Comparison of ENCODE assay signal across 15 cellular contexts in genomic region chr17:4720787-4721186, GRCh38. TPM values are rescaled to one million over a fixed set of nuclear protein-coding genes. Genes with fewer than 3 reads are reported as not detected.
A peak's percentile ranks its signal among the peaks of the same experiment; 100 is the strongest.
DNase-seq lines count a peak whose midpoint lies in the region; ATAC-seq, FAIRE-seq and TF ChIP-seq lines count a peak whose summit lies in the region.
"Had no signal": no experiment of that assay in that cellular context is flagged by ENCODE, and none has a peak within 500 bp of the region (broad histone marks: within the 10 kb centered on the region; RNA-seq: fewer than 3 reads in every experiment).

No MANE protein-coding gene starts in this region.

- H3K27ac ChIP-seq in OCI-LY1 (ENCODE audit: low read depth, low read length, poor library complexity, severe bottlenecking) (peak overlapping the region; percentile 78), body of pancreas (peak overlapping the region; percentile 73 to 86 (median 82)), pancreas (peak overlapping the region in 3 of 4 donors; percentile 75 to 90 (median 89))
- H3K27ac ChIP-seq: esophagus squamous epithelium had no signal

- intact Hi-C loops in Caco-2 (cut with micrococcal nuclease; ENCODE audit: unreplicated experiment) (no loop called here), body of pancreas (cut with DNase I) (no loop called here), pancreas (cut with DNase I) (no loop called here)

- no peak overlapping the region for H3K4me3 ChIP-seq in Caco-2 (ENCODE audit: low read depth, low read length)
- no peak overlapping the region for H3K4me3 ChIP-seq in OCI-LY1 (ENCODE audit: low read depth, low read length, poor library complexity, severe bottlenecking)
- no peak overlapping the region for H3K4me3 ChIP-seq in body of pancreas
- no peak overlapping the region for H3K4me3 ChIP-seq in pancreas
- H3K4me3 ChIP-seq: esophagus squamous epithelium had no signal

- H3K4me2 ChIP-seq in OCI-LY1 (ENCODE audit: low read length), result no peak overlapping the region; the same call in 1 of the 2 replicates

- H3F3A ChIP-seq in OCI-LY1 (ENCODE audit: insufficient read depth, low read length), result no peaks in the 10 kb centered on the region

- no peaks in the 10 kb centered on the region for H3K9me3 ChIP-seq in Caco-2
- no peaks in the 10 kb centered on the region for H3K9me3 ChIP-seq in OCI-LY1 (ENCODE audit: low read length)
- no peaks in the 10 kb centered on the region for H3K9me3 ChIP-seq in body of pancreas
- H3K9me3 ChIP-seq in pancreas, result no peaks in the 10 kb centered on the region
- H3K9me3 ChIP-seq: esophagus squamous epithelium had no signal

- no peak for TF ChIP-seq CTCF in Caco-2 (IDR thresholded peaks at IDR 0.05; ENCODE audit: insufficient read depth in 1 of 2, low read depth in 1 of 2, low read length in 1 of 2, severe bottlenecking in 1 of 2, unreplicated experiment in 1 of 2)
- TF ChIP-seq CTCF in OCI-LY1 (IDR thresholded peaks at IDR 0.05; ENCODE audit: low read length), result no peak
- no peak for TF ChIP-seq CTCF in body of pancreas (IDR thresholded peaks at IDR 0.05)
- TF ChIP-seq CTCF in pancreas (IDR thresholded peaks at IDR 0.05), result no peak
- TF ChIP-seq CTCF in omental fat pad (IDR thresholded peaks at IDR 0.05), result no peak
- TF ChIP-seq CTCF in chondrocyte (IDR thresholded peaks at IDR 0.05), result no peak

- H3K9ac ChIP-seq in OCI-LY1 (ENCODE audit: low read length), result no peak overlapping the region

- no peaks in the 10 kb centered on the region for H3K9me3 Mint-ChIP-seq in Caco-2 (ENCODE audit: unreplicated experiment)
- H3K9me3 Mint-ChIP-seq in chondrocyte (ENCODE audit: low read depth), result no peaks in the 10 kb centered on the region
- H3K9me3 Mint-ChIP-seq: T-helper 1 cell treated with Interleukin-12 subunit alpha and Interleukin-12 subunit beta and Interleukin-4 antibody, amounts not matched to agents 30 μg/mL and 1 μg/mL, for 36 hours had no signal

- no peaks in the 10 kb centered on the region for H3K27me3 ChIP-seq in Caco-2 (replicated peaks; ENCODE audit: control insufficient read depth, insufficient read depth, low read length)
- H3K27me3 ChIP-seq in OCI-LY1 (ENCODE audit: insufficient read depth, low read length), result no peaks in the 10 kb centered on the region
- no peaks in the 10 kb centered on the region for H3K27me3 ChIP-seq in body of pancreas
- no peaks in the 10 kb centered on the region for H3K27me3 ChIP-seq in pancreas
- H3K27me3 ChIP-seq: esophagus squamous epithelium had no signal

- no peak for ATAC-seq in body of pancreas
- ATAC-seq in pancreas, result no peak
- ATAC-seq in omental fat pad (ENCODE audit: low FRiP score), result no peak

- no peak for DNase-seq in Caco-2
- DNase-seq in body of pancreas, result no peak
- no peak for DNase-seq in pancreas
- no peak for DNase-seq in omental fat pad (ENCODE audit: low spot score)
- no peak for DNase-seq in stimulated activated CD4-positive, alpha-beta T cell treated with anti-CD3 and anti-CD28 coated beads, Interleukin-4, amount 100 ng/mL, for 24 hours
- DNase-seq in chondrocyte (ENCODE audit: low spot score), result no peak
- DNase-seq: activated effector memory CD4-positive, alpha-beta T cell treated with Interleukin-2 at 50 U/mL for 16 hours; C1 segment of cervical spinal cord; esophagus squamous epithelium; kidney; NCI-H1105 treated with DMSO at 0.1 percent for 48 hours had no signal

- no peaks in the 10 kb centered on the region for H3K4me1 Mint-ChIP-seq in Caco-2 (ENCODE audit: low read depth, unreplicated experiment)
- peaks cover 5% of the 10 kb centered on the region for H3K4me1 Mint-ChIP-seq in chondrocyte (ENCODE audit: low read depth)

- TSS peak; percentile 72 for BruUV-seq in Caco-2 (replicated peaks; lab: Mats Ljungman, UMichigan)

- H3K4me3 Mint-ChIP-seq in Caco-2 (ENCODE audit: unreplicated experiment) (no peak overlapping the region), chondrocyte (ENCODE audit: unreplicated experiment) (no peak overlapping the region)
- H3K4me3 Mint-ChIP-seq: T-helper 1 cell treated with Interleukin-12 subunit alpha and Interleukin-12 subunit beta and Interleukin-4 antibody, amounts not matched to agents 30 μg/mL and 1 μg/mL, for 36 hours had no signal

- no peaks in the 10 kb centered on the region for H3K9me2 ChIP-seq in OCI-LY1 (ENCODE audit: low read depth, low read length)

- POLR2A ChIA-PET in Caco-2 (lab: Charles Lee), result interaction anchor here (0.7 kb wide), 1 partner anchor 51 kb away, joined by 14 read pairs; no protein-coding TSS in a partner anchor

- no peak for TF ChIP-seq POLR2A in body of pancreas (IDR thresholded peaks at IDR 0.05)

- CTCF ChIA-PET in Caco-2 (lab: Charles Lee), result no interaction called here

- H3K27me3 Mint-ChIP-seq in Caco-2 (ENCODE audit: insufficient read depth, unreplicated experiment) (no peaks in the 10 kb centered on the region), chondrocyte (ENCODE audit: low read depth) (peaks cover 2% of the 10 kb centered on the region)

- H3K27ac Mint-ChIP-seq in Caco-2 (ENCODE audit: unreplicated experiment) (peak overlapping the region; percentile 45), chondrocyte (ENCODE audit: unreplicated experiment) (no peak overlapping the region)

- 81 to 91% methylated on average over 7 of the region's 7 CpGs for WGBS in body of pancreas, 2 donors
- WGBS in pancreas, 2 donors, result 86% methylated on average over 7 of the region's 7 CpGs

- peaks cover 10% of the 10 kb centered on the region; the same call in 1 of the 2 replicates for H3K4me1 ChIP-seq in Caco-2
- peaks cover 38% of the 10 kb centered on the region for H3K4me1 ChIP-seq in OCI-LY1 (ENCODE audit: insufficient read depth, low read length, severe bottlenecking)
- peaks cover 35% of the 10 kb centered on the region for H3K4me1 ChIP-seq in body of pancreas
- H3K4me1 ChIP-seq in pancreas, result peaks cover 19 to 23% (median 20%) of the 10 kb centered on the region in 3 donors

- no peaks in the 10 kb centered on the region for H3K79me2 ChIP-seq in OCI-LY1 (ENCODE audit: insufficient read depth, low read length)

- no peak for FAIRE-seq in pancreas (lab: Jason Lieb, UNC)
- FAIRE-seq: kidney had no signal

- H3K36me3 ChIP-seq in Caco-2 (ENCODE audit: control insufficient read depth, insufficient read depth, low read length) (no peaks in the 10 kb centered on the region), OCI-LY1 (ENCODE audit: insufficient read depth, low read length) (peaks cover 35% of the 10 kb centered on the region), body of pancreas (replicated peaks in 1 of 2; ENCODE audit: insufficient read depth in 1 of 2, low read depth in 2 of 2) (peaks cover 0 to 2% of the 10 kb centered on the region in 2 donors), pancreas (no peaks in the 10 kb centered on the region)

- no peak overlapping the region for H2AFZ ChIP-seq in OCI-LY1 (ENCODE audit: low read length)

- peaks cover 8% of the 10 kb centered on the region for H3K36me3 Mint-ChIP-seq in Caco-2 (ENCODE audit: insufficient read depth, unreplicated experiment)
- H3K36me3 Mint-ChIP-seq in chondrocyte (ENCODE audit: low read depth), result no peaks in the 10 kb centered on the region

- no peaks in the 10 kb centered on the region for H4K20me1 ChIP-seq in OCI-LY1 (ENCODE audit: insufficient read depth, low read length)

RNA-seq across cellular contexts. Expression of gene ARRB2, which starts 10.4 kb away (rescaled TPM):
- total RNA-seq in Caco-2 (2022), result 37.1 and 37.8 TPM in 2 replicates
- 10 to 100 TPM; 12.5 to 13.2 TPM for total RNA-seq in body of pancreas
- 10 to 100 TPM; 11.2 to 49.6 (median 15.1) TPM for total RNA-seq in pancreas
- 10 to 100 TPM; 21.3 to 22.2 TPM for polyA plus RNA-seq in pancreas
- total RNA-seq in omental fat pad, result 100 to 1,000 TPM in 1 of 4 donors, 10 to 100 TPM in 3; 43.4 to 111 (median 78.6) TPM
- total RNA-seq in chondrocyte, result 7.1 to 11.8 TPM (median 7.2 TPM) in 3 replicates

RNA-seq across cellular contexts. Expression of gene MED11, which starts 10.4 kb away (rescaled TPM):
- total RNA-seq in Caco-2 (2022) (9.1 and 9.4 TPM in 2 replicates), body of pancreas (10 to 100 TPM; 20.8 to 23.3 TPM), pancreas (10 to 100 TPM in 4 of 6 donors, 1 to 10 TPM in 2; 8.6 to 11.6 (median 10.7) TPM), omental fat pad (10 to 100 TPM; 21.6 to 27.5 (median 26.7) TPM), chondrocyte (14.6 to 21.3 TPM (median 16.9 TPM) in 3 replicates)
- 10 to 100 TPM; 26.0 to 31.1 TPM for polyA plus RNA-seq in pancreas

RNA-seq across cellular contexts. Expression of gene PELP1, which starts 16.9 kb away (rescaled TPM):
- 58.2 and 71.6 TPM in 2 replicates for total RNA-seq in Caco-2 (2022)
- total RNA-seq in body of pancreas, result 10 to 100 TPM; 18.9 to 39.9 TPM
- total RNA-seq in pancreas, result 10 to 100 TPM; 15.9 to 31.2 (median 21.5) TPM
- polyA plus RNA-seq in pancreas, result 10 to 100 TPM; 34.6 to 38.0 TPM
- total RNA-seq in omental fat pad, result 10 to 100 TPM; 13.1 to 24.4 (median 15.0) TPM
- 44.1 to 56.2 TPM (median 48.2 TPM) in 3 replicates for total RNA-seq in chondrocyte

RNA-seq across cellular contexts. Expression of gene ZMYND15, which starts 18.8 kb away (rescaled TPM):
- total RNA-seq in Caco-2 (2022) (2.2 and 3.5 TPM in 2 replicates), body of pancreas (1 to 10 TPM in 1 of 2 donors, under 1 TPM in 1; 0.52 to 2.3 TPM), pancreas (1 to 10 TPM in 2 of 6 donors, under 1 TPM in 4; 0.39 to 3.2 (median 0.69) TPM), omental fat pad (1 to 10 TPM in 2 of 4 donors, under 1 TPM in 1, not detected in 1; 0.46 to 4.1 (median 1.9) TPM), chondrocyte (0.23 to 0.48 TPM (median 0.45 TPM) in 3 replicates)
- 1 to 10 TPM; 1.6 to 3.0 TPM for polyA plus RNA-seq in pancreas
- total RNA-seq: dermis microvascular lymphatic vessel endothelial cell, temporal lobe had no signal

RNA-seq across cellular contexts. Expression of gene CXCL16, which starts 18.9 kb away (rescaled TPM):
- 44.8 and 55.3 TPM in 2 replicates for total RNA-seq in Caco-2 (2022)
- 10 to 100 TPM in 1 of 2 donors, 1 to 10 TPM in 1; 3.6 to 27.5 TPM for total RNA-seq in body of pancreas
- 10 to 100 TPM in 3 of 6 donors, 1 to 10 TPM in 3; 7.6 to 55.6 (median 10.0) TPM for total RNA-seq in pancreas
- polyA plus RNA-seq in pancreas, result 10 to 100 TPM in 1 of 2 donors, 1 to 10 TPM in 1; 7.9 to 12.9 TPM
- total RNA-seq in omental fat pad, result 10 to 100 TPM; 16.6 to 92.1 (median 26.5) TPM
- total RNA-seq in chondrocyte, result 4.7 to 8.0 TPM (median 5.4 TPM) in 3 replicates
